8 cellular contexts compared by ENCODE assay signal in genomic region chr16:30656974-30657865, GRCh38. TPM values are rescaled to one million over a fixed set of nuclear protein-coding genes. Genes with fewer than 3 reads are reported as not detected.
DNase-seq lines count a peak whose midpoint lies in the region; TF ChIP-seq lines count a peak whose summit lies in the region.

No MANE protein-coding gene starts in this region.

- TF ChIP-seq RAD21 in neural cell (conservative IDR thresholded peaks at IDR 0.05): no peak

- H3K27me3 ChIP-seq in neural cell (ENCODE audit: insufficient read depth, low read depth, low read length): no peaks in the 10 kb centered on the region

- peak overlapping the region; percentile 66 for H3K4me3 ChIP-seq in neural cell (ENCODE audit: low read length)

- peak overlapping the region; percentile 89 for H3K4me2 ChIP-seq in neural cell (ENCODE audit: low read length)

- H4K20me1 ChIP-seq in neural cell (ENCODE audit: insufficient read depth): no peaks in the 10 kb centered on the region

- H2AFZ ChIP-seq in neural cell (ENCODE audit: low read depth, low read length): no peak overlapping the region

- peaks cover 6% of the 10 kb centered on the region for H3F3A ChIP-seq in neural cell (ENCODE audit: insufficient read depth, low read length, poor library complexity, severe bottlenecking)

- no peak for TF ChIP-seq EP300 in neural cell (conservative IDR thresholded peaks at IDR 0.05; ENCODE audit: poor library complexity, severe bottlenecking)

- no peak for TF ChIP-seq CTCF in neural cell (IDR thresholded peaks at IDR 0.05; ENCODE audit: poor library complexity, severe bottlenecking)

- peak overlapping the region; percentile 87 for H3K27ac ChIP-seq in neural cell (ENCODE audit: low read length)

- no peaks in the 10 kb centered on the region for H3K9me2 ChIP-seq in neural cell (ENCODE audit: insufficient read depth, low read length)

- H3K79me2 ChIP-seq in neural cell (replicated peaks; ENCODE audit: insufficient read depth, low read length): peaks cover 36% of the 10 kb centered on the region

- no peaks in the 10 kb centered on the region for H3K9me3 ChIP-seq in neural cell (ENCODE audit: low read length)

- H3K9ac ChIP-seq in neural cell (ENCODE audit: low read length): peak overlapping the region; percentile 73

- DNase-seq in NCI-H1105 (lab: John Stamatoyannopoulos, UW) (peak; percentile 58), NCI-H1105 treated with DMSO at 0.1 percent for 48 hours (lab: John Stamatoyannopoulos, UW) (no peak), NCI-H774 (lab: John Stamatoyannopoulos, UW) (peak; percentile 64), ecto neural progenitor cell (ENCODE audit: low spot score) (peak; percentile 57), COLO829 (ENCODE audit: low spot score) (no peak), DMS 273 treated with DMSO at 0.1 percent for 48 hours (lab: John Stamatoyannopoulos, UW) (no peak)
- DNase-seq in activated CD4-positive, CD25-positive, alpha-beta regulatory T cell treated with anti-CD3 and anti-CD28 coated beads, Interleukin-2, amount 50 U/mL, for 72 hours: no peak

- H3K36me3 ChIP-seq in neural cell (ENCODE audit: insufficient read depth, low read length): no peaks in the 10 kb centered on the region

TF ChIP-seq in neural cell, 6 proteins besides CTCF, POLR2A, EP300 and RAD21:
- no peak for TF ChIP-seq TAF1 (IDR thresholded peaks at IDR 0.05; ENCODE audit: low read depth)
- peak; percentile 3 for TF ChIP-seq REST (IDR thresholded peaks at IDR 0.05; ENCODE audit: borderline replicate concordance)

RNA-seq across cellular contexts. Expression of gene FBRS, which starts 1.0 kb away (rescaled TPM):
- 19.0 and 24.2 TPM in 2 replicates for polyA plus RNA-seq in neural cell
- 20.7 and 41.1 TPM in 2 replicates for polyA minus RNA-seq in neural cell

RNA-seq across cellular contexts. Expression of gene PRR14, which starts 6.5 kb away (rescaled TPM):
- polyA plus RNA-seq in neural cell: 23.3 and 31.2 TPM in 2 replicates
- 17.2 and 22.6 TPM in 2 replicates for polyA minus RNA-seq in neural cell

RNA-seq across cellular contexts. Expression of gene SRCAP, which starts 41.8 kb away (rescaled TPM):
- polyA plus RNA-seq in neural cell: 0.76 and 2.4 TPM in 2 replicates
- 34.6 and 36.9 TPM in 2 replicates for polyA minus RNA-seq in neural cell

RNA-seq across cellular contexts. Expression of gene ZNF689, which starts 47.0 kb away (rescaled TPM):
- polyA plus RNA-seq in neural cell: 10.6 and 13.9 TPM in 2 replicates
- polyA minus RNA-seq in neural cell: 20.1 and 20.2 TPM in 2 replicates

Comparison
In these comparisons a context has a peak if more than half of its experiments do, and no peak if none do; other contexts are left out.
1. DNase-seq: peak in NCI-H1105 (single experiment), NCI-H774 (single experiment) and ecto neural progenitor cell (single experiment); none in NCI-H1105 treated with DMSO at 0.1 percent for 48 hours (single experiment), COLO829 (single experiment), activated CD4-positive, CD25-positive, alpha-beta regulatory T cell treated with anti-CD3 and anti-CD28 coated beads, Interleukin-2, amount 50 U/mL, for 72 hours (single experiment) and DMS 273 treated with DMSO at 0.1 percent for 48 hours (single experiment).